29 cellular contexts compared by ENCODE assay signal in genomic region chr11:76090821-76091220, GRCh38.
"Had no signal": no experiment of that assay in that cellular context is flagged by ENCODE, and none has a peak within 500 bp of the region (broad histone marks: within the 10 kb centered on the region; RNA-seq: fewer than 3 reads in every experiment).

No MANE protein-coding gene starts in this region.

- FAIRE-seq: colon, endometrium, endothelial cell of umbilical vein, frontal cortex had no signal

- H3K9me3 ChIP-seq: colonic mucosa, esophagus muscularis mucosa, gastrocnemius medialis, gastroesophageal sphincter had no signal

- H3K36me3 ChIP-seq: colonic mucosa, gastrocnemius medialis, gastroesophageal sphincter had no signal

- H3K4me1 ChIP-seq: colonic mucosa, esophagus squamous epithelium, foreskin keratinocyte had no signal

- H3K27ac ChIP-seq: colonic mucosa, coronary artery, dorsolateral prefrontal cortex, epithelial cell of prostate, esophagus muscularis mucosa, esophagus squamous epithelium, foreskin keratinocyte, gastrocnemius medialis, gastroesophageal sphincter, heart left ventricle, heart right ventricle, hepatocyte had no signal

- DNase-seq: colonic mucosa; cortex of kidney; dermis blood vessel endothelial cell; dorsolateral prefrontal cortex; effector CD4-positive, alpha-beta T cell; effector CD8-positive, alpha-beta T cell; effector memory CD4-positive, alpha-beta T cell; effector memory CD8-positive, alpha-beta T cell; endodermal cell; erythroblast; esophagus squamous epithelium; foreskin fibroblast; foreskin keratinocyte; foreskin melanocyte; gastrocnemius medialis; glutamatergic neuron; head of caudate nucleus; heart left ventricle; heart right ventricle had no signal

- H3K27me3 ChIP-seq: colonic mucosa, dorsolateral prefrontal cortex, esophagus muscularis mucosa, esophagus squamous epithelium, foreskin keratinocyte, gastrocnemius medialis, gastroesophageal sphincter, heart left ventricle, heart right ventricle, hepatocyte had no signal

- H3K4me3 ChIP-seq: colonic mucosa, coronary artery, dorsolateral prefrontal cortex, esophagus muscularis mucosa, esophagus squamous epithelium, gastrocnemius medialis, gastroesophageal sphincter, heart left ventricle, heart right ventricle, hepatocyte had no signal

- H2AFZ ChIP-seq: hepatocyte had no signal

- ATAC-seq: effector memory CD8-positive, alpha-beta T cell; esophagus mucosa; foreskin keratinocyte; gastrocnemius medialis; gastroesophageal sphincter; heart left ventricle; heart right ventricle had no signal

- H3K4me2 ChIP-seq: hepatocyte had no signal
